ENCODE assay signal across 13 cellular contexts in the genomic region with DNA sequence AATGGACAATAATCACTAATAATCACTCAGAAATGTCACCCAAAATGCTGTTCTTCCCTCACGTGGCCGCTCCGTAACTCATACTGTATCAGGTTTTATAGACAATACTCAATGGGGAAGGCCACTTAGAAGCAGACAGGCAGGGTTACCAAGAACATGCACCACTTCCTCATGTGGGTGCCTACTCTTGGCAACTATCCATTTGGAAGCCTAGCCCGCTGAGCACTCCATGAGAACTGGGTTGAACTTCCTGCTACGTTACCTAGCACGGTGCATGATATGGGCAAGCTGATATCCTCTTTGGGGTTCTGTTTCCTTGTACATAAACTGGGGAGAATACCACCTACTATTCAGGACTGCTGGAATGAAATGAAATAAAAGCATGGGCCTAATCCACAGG. TPM values are rescaled to one million over a fixed set of nuclear protein-coding genes. Genes with fewer than 3 reads are reported as not detected.
DNase-seq lines count a peak whose midpoint lies in the region; ATAC-seq, FAIRE-seq and TF ChIP-seq lines count a peak whose summit lies in the region.
"Had no signal": no experiment of that assay in that cellular context is flagged by ENCODE, and none has a peak within 500 bp of the region (broad histone marks: within the 10 kb centered on the region; RNA-seq: fewer than 3 reads in every experiment).

No MANE protein-coding gene starts in this region.

- peak overlapping the region in 2 of 3 experiments; percentile 13 to 21; a peak in 2 of 7 replicates for H3K27ac Mint-ChIP-seq in H9
- H3K27ac Mint-ChIP-seq in activated T-helper 1 cell treated with anti-CD3 and anti-CD28 coated beads, Interleukin-12 subunit alpha, Interleukin-12 subunit beta, Interleukin-2, Interleukin-4 antibody, amounts not matched to agents 30 ng/mL and 10 ng/mL and 1 ng/mL, durations not matched to agents 14 hours and 24 hours and 36 hours, result no peak overlapping the region
- peak overlapping the region in 1 of 10 donors; percentile 57 for H3K27ac Mint-ChIP-seq in naive thymus-derived CD8-positive, alpha-beta T cell
- H3K27ac Mint-ChIP-seq: CD8-positive, alpha-beta T cell had no signal

- H3K23ac ChIP-seq in H9 (ENCODE audit: insufficient read length, low read depth, low read length), result no peak overlapping the region

- H3K79me1 ChIP-seq in H9 (ENCODE audit: insufficient read depth, low read depth, low read length, poor library complexity, severe bottlenecking), result peaks cover 4% of the 10 kb centered on the region

- no peak overlapping the region for H4K5ac ChIP-seq in H9 (ENCODE audit: insufficient read length, low read depth, low read length)

- intact Hi-C loops in activated T-helper 1 cell treated with anti-CD3 and anti-CD28 coated beads, Interleukin-12 subunit alpha, Interleukin-12 subunit beta, Interleukin-2, Interleukin-4 antibody, amounts not matched to agents 30 ng/mL and 10 ng/mL and 1 ng/mL, durations not matched to agents 14 hours and 24 hours and 36 hours (cut with micrococcal nuclease), result no loop called here

- H3K79me2 ChIP-seq in H9 (ENCODE audit: insufficient read depth, low read length) (no peaks in the 10 kb centered on the region), keratinocyte (ENCODE audit: control insufficient read depth, insufficient read depth, low read length) (peaks cover 23% of the 10 kb centered on the region)

- H3K23me2 ChIP-seq in H9 (ENCODE audit: insufficient read length, low read depth, low read length, poor library complexity, severe bottlenecking), result no peaks in the 10 kb centered on the region

- TF ChIP-seq POLR2A in Peyer's patch (IDR thresholded peaks at IDR 0.05), result no peak

- no peak overlapping the region for H2BK5ac ChIP-seq in H9 (ENCODE audit: insufficient read length, low read length)

- no peak overlapping the region for H3K18ac ChIP-seq in H9 (ENCODE audit: insufficient read length, low read depth, low read length)

- H3K27me3 Mint-ChIP-seq in H9 (ENCODE audit: low read depth), result no peaks in the 10 kb centered on the region
- no peaks in the 10 kb centered on the region for H3K27me3 Mint-ChIP-seq in activated T-helper 1 cell treated with anti-CD3 and anti-CD28 coated beads, Interleukin-12 subunit alpha, Interleukin-12 subunit beta, Interleukin-2, Interleukin-4 antibody, amounts not matched to agents 30 ng/mL and 10 ng/mL and 1 ng/mL, durations not matched to agents 14 hours and 24 hours and 36 hours (ENCODE audit: insufficient read depth)
- H3K27me3 Mint-ChIP-seq in naive thymus-derived CD8-positive, alpha-beta T cell, result no peaks in the 10 kb centered on the region

- H3K9me1 ChIP-seq in keratinocyte (ENCODE audit: control insufficient read depth, extremely low read depth, insufficient read depth, low read length), result no peaks in the 10 kb centered on the region

- H3K4me3 Mint-ChIP-seq in H9, result no peak overlapping the region
- H3K4me3 Mint-ChIP-seq in activated T-helper 1 cell treated with anti-CD3 and anti-CD28 coated beads, Interleukin-12 subunit alpha, Interleukin-12 subunit beta, Interleukin-2, Interleukin-4 antibody, amounts not matched to agents 30 ng/mL and 10 ng/mL and 1 ng/mL, durations not matched to agents 14 hours and 24 hours and 36 hours, result no peak overlapping the region
- H3K4me3 Mint-ChIP-seq in naive thymus-derived CD8-positive, alpha-beta T cell, result no peak overlapping the region
- H3K4me3 Mint-ChIP-seq: CD8-positive, alpha-beta T cell had no signal

- H3K9me3 ChIP-seq in H9 (ENCODE audit: control insufficient read depth, low read depth, low read length), result no peaks in the 10 kb centered on the region
- H3K9me3 ChIP-seq in Peyer's patch, result no peaks in the 10 kb centered on the region
- H3K9me3 ChIP-seq in keratinocyte (ENCODE audit: control insufficient read depth, low read depth, low read length), result no peaks in the 10 kb centered on the region
- H3K9me3 ChIP-seq: sigmoid colon, thoracic aorta had no signal

- dilution Hi-C loops in keratinocyte (cut with MboI; ENCODE audit: extremely low pct_ligation_motif_present, low sequenced_read_pairs), result no loop called here

- no peak overlapping the region for H2BK20ac ChIP-seq in H9 (ENCODE audit: low read depth, low read length, poor library complexity, severe bottlenecking)

- H3K4me1 ChIP-seq in H9 (ENCODE audit: insufficient read depth, low read length), result no peaks in the 10 kb centered on the region
- H3K4me1 ChIP-seq in Peyer's patch, result peaks cover 0 to 16% (median 3%) of the 10 kb centered on the region in 4 donors
- H3K4me1 ChIP-seq in keratinocyte (ENCODE audit: control insufficient read depth, extremely low read depth, insufficient read depth, low read length), result peaks cover 25% of the 10 kb centered on the region
- H3K4me1 ChIP-seq: sigmoid colon had no signal

- H2BK15ac ChIP-seq in H9 (ENCODE audit: low read depth, low read length), result no peak overlapping the region

- H3K27me3 ChIP-seq in H9 (ENCODE audit: insufficient read depth, low read length) (no peaks in the 10 kb centered on the region), Peyer's patch (no peaks in the 10 kb centered on the region), keratinocyte (ENCODE audit: control insufficient read depth, extremely low read depth, insufficient read depth, low read length) (no peaks in the 10 kb centered on the region)
- H3K27me3 ChIP-seq: sigmoid colon had no signal

- H2AFZ ChIP-seq in H9 (ENCODE audit: low read length) (no peak overlapping the region), keratinocyte (ENCODE audit: control insufficient read depth, low read length) (no peak overlapping the region)

- DNase-seq in H9 (no peak), Peyer's patch (peak in 1 of 3 donors; percentile 67), keratinocyte (ENCODE audit: low read depth, low spot score) (no peak), renal cortical epithelial cell (ENCODE audit: low read depth) (peak; percentile 46), A172 (ENCODE audit: low spot score) (no peak), coronary artery (ENCODE audit: low spot score) (no peak)
- DNase-seq in activated T-helper 1 cell treated with anti-CD3 and anti-CD28 coated beads, Interleukin-12 subunit alpha, Interleukin-12 subunit beta, Interleukin-2, Interleukin-4 antibody, amounts not matched to agents 30 ng/mL and 10 ng/mL and 1 ng/mL, durations not matched to agents 14 hours and 24 hours and 36 hours (ENCODE audit: low spot score), result no peak
- DNase-seq in naive thymus-derived CD8-positive, alpha-beta T cell, result no peak
- DNase-seq: activated CD4-positive, alpha-beta T cell treated with anti-CD3 and anti-CD28 coated beads for 4 hours; CD8-positive, alpha-beta T cell; NCI-H187 treated with DMSO at 0.1 percent for 48 hours; sigmoid colon had no signal

- H3K36me3 ChIP-seq in Peyer's patch, result peaks cover 0 to 44% (median 0%) of the 10 kb centered on the region in 3 donors
- peaks cover 7 to 17% of the 10 kb centered on the region in 2 experiments for H3K36me3 ChIP-seq in keratinocyte (ENCODE audit: control insufficient read depth in 2 of 2, extremely low read depth in 1 of 2, insufficient read depth in 2 of 2, low read length in 2 of 2)

- no peak overlapping the region for H2AK5ac ChIP-seq in H9 (ENCODE audit: insufficient read length, low read length)

- H3K4me2 ChIP-seq in H9 (ENCODE audit: insufficient read depth, insufficient read length, low read length) (no peak overlapping the region), keratinocyte (ENCODE audit: control insufficient read depth, extremely low read depth, insufficient read depth, low read depth, low read length) (no peak overlapping the region)

- H3K4ac ChIP-seq in H9 (ENCODE audit: low read depth, low read length), result no peak overlapping the region

- peaks cover 3 to 5% of the 10 kb centered on the region in 2 experiments; a peak in 4 of 5 replicates for H3K9me3 Mint-ChIP-seq in H9
- no peaks in the 10 kb centered on the region for H3K9me3 Mint-ChIP-seq in activated T-helper 1 cell treated with anti-CD3 and anti-CD28 coated beads, Interleukin-12 subunit alpha, Interleukin-12 subunit beta, Interleukin-2, Interleukin-4 antibody, amounts not matched to agents 30 ng/mL and 10 ng/mL and 1 ng/mL, durations not matched to agents 14 hours and 24 hours and 36 hours
- H3K9me3 Mint-ChIP-seq in naive thymus-derived CD8-positive, alpha-beta T cell, result no peaks in the 10 kb centered on the region
- H3K9me3 Mint-ChIP-seq: CD8-positive, alpha-beta T cell had no signal

- no peak overlapping the region for H3K4me3 ChIP-seq in Peyer's patch
- H3K4me3 ChIP-seq in keratinocyte (ENCODE audit: control insufficient read depth in 2 of 3, extremely low read depth in 1 of 3, insufficient read depth in 2 of 3, low read depth in 1 of 3, low read length in 3 of 3), result no peak overlapping the region
- H3K4me3 ChIP-seq in coronary artery, result no peak overlapping the region
- H3K4me3 ChIP-seq: sigmoid colon, thoracic aorta had no signal

- H4K91ac ChIP-seq in H9 (ENCODE audit: insufficient read length, low read depth, low read length), result no peak overlapping the region

- no peak overlapping the region for H3K9ac ChIP-seq in H9 (ENCODE audit: extremely low read depth, insufficient read length, low read length)
- H3K9ac ChIP-seq in keratinocyte (ENCODE audit: control insufficient read depth, extremely low read depth, insufficient read depth, low read length), result no peak overlapping the region

- no peak overlapping the region for H3T11ph ChIP-seq in H9 (ENCODE audit: low read length)

- ATAC-seq in naive thymus-derived CD8-positive, alpha-beta T cell, result no peak
- ATAC-seq: CD8-positive, alpha-beta T cell had no signal

- H3K14ac ChIP-seq in H9 (ENCODE audit: insufficient read depth, low read length), result no peak overlapping the region

- peak; percentile 83 for FAIRE-seq in keratinocyte (lab: Jason Lieb, UNC)

- H3K27ac ChIP-seq in H9 (ENCODE audit: insufficient read length, low read depth, low read length) (no peak overlapping the region), Peyer's patch (peak overlapping the region in 3 of 4 donors; percentile 42 to 60 (median 56)), keratinocyte (ENCODE audit: control insufficient read depth, insufficient read depth, low read length) (peak overlapping the region; percentile 21), coronary artery (no peak overlapping the region)
- H3K27ac ChIP-seq: sigmoid colon, thoracic aorta had no signal

- H4K8ac ChIP-seq in H9 (replicated peaks; ENCODE audit: insufficient read length, low read depth, low read length), result no peak overlapping the region

- H3K56ac ChIP-seq in H9 (ENCODE audit: insufficient read length, low read depth, low read length), result no peak overlapping the region

- POLR2A ChIA-PET in naive thymus-derived CD8-positive, alpha-beta T cell (lab: Charles Lee), result no interaction called here

- H4K20me1 ChIP-seq in H9 (ENCODE audit: control insufficient read depth, insufficient read depth, insufficient read length) (no peaks in the 10 kb centered on the region), keratinocyte (ENCODE audit: control insufficient read depth, extremely low read depth, insufficient read depth, low read length) (no peaks in the 10 kb centered on the region)

- no CpG with 5 or more reads among the region's 6 CpGs for WGBS in H9 (ENCODE audit: extremely low coverage, insufficient read length, low lambda C conversion rate)

- TF ChIP-seq CTCF in H9 (conservative IDR thresholded peaks at IDR 0.05), result no peak
- TF ChIP-seq CTCF in Peyer's patch (IDR thresholded peaks at IDR 0.05), result no peak
- TF ChIP-seq CTCF in keratinocyte (optimal IDR thresholded peaks at IDR 0.05 in 1 of 3, IDR thresholded peaks at IDR 0.05 in 1 of 3, conservative IDR thresholded peaks at IDR 0.05 in 1 of 3; ENCODE audit: extremely low read depth in 1 of 3, insufficient read depth in 2 of 3, low read length in 3 of 3), result no peak
- no peak for TF ChIP-seq CTCF in coronary artery (IDR thresholded peaks at IDR 0.05)

- H2BK12ac ChIP-seq in H9 (ENCODE audit: insufficient read length, low read depth, low read length), result no peak overlapping the region

- H2BK120ac ChIP-seq in H9 (ENCODE audit: low read depth, low read length, poor library complexity, severe bottlenecking), result no peak overlapping the region

- H3K4me1 Mint-ChIP-seq in H9, result peaks cover 0 to 2% of the 10 kb centered on the region in 2 experiments; a peak in 1 of 4 replicates
- H3K4me1 Mint-ChIP-seq in activated T-helper 1 cell treated with anti-CD3 and anti-CD28 coated beads, Interleukin-12 subunit alpha, Interleukin-12 subunit beta, Interleukin-2, Interleukin-4 antibody, amounts not matched to agents 30 ng/mL and 10 ng/mL and 1 ng/mL, durations not matched to agents 14 hours and 24 hours and 36 hours (ENCODE audit: low read depth), result no peaks in the 10 kb centered on the region
- H3K4me1 Mint-ChIP-seq in naive thymus-derived CD8-positive, alpha-beta T cell, result peaks cover 0 to 11% (median 3%) of the 10 kb centered on the region in 4 donors

- H3K36me3 Mint-ChIP-seq in H9 (ENCODE audit: insufficient read depth in 1 of 3, low read depth in 3 of 3), result peaks cover 16 to 45% (median 42%) of the 10 kb centered on the region in 3 experiments
- peaks cover 39% of the 10 kb centered on the region for H3K36me3 Mint-ChIP-seq in activated T-helper 1 cell treated with anti-CD3 and anti-CD28 coated beads, Interleukin-12 subunit alpha, Interleukin-12 subunit beta, Interleukin-2, Interleukin-4 antibody, amounts not matched to agents 30 ng/mL and 10 ng/mL and 1 ng/mL, durations not matched to agents 14 hours and 24 hours and 36 hours (ENCODE audit: low read depth)
- H3K36me3 Mint-ChIP-seq in naive thymus-derived CD8-positive, alpha-beta T cell, result peaks cover 26 to 88% (median 51%) of the 10 kb centered on the region in 3 donors

RNA-seq across cellular contexts. Expression of gene DAP, which starts 14.3 kb away (rescaled TPM):
- total RNA-seq in H9 (2021), result 46.7 and 47.2 TPM in 2 replicates
- total RNA-seq in Peyer's patch, result 100 to 1,000 TPM in 2 of 4 donors, 10 to 100 TPM in 2; 52.0 to 138 (median 111) TPM
- polyA plus RNA-seq in keratinocyte, result 18.0 to 88.6 TPM (median 30.4 TPM) in 3 replicates
- polyA plus RNA-seq in keratinocyte (2011; ENCODE audit: low read depth), result 17.5 TPM
- 50.2 and 56.9 TPM in 2 replicates for polyA plus RNA-seq in keratinocyte (2011; cell fraction: cytosol; rRNA removed)
- 19.7 and 22.4 TPM in 2 replicates for polyA plus RNA-seq in keratinocyte (2011; cell fraction: nucleus; rRNA removed)
- 19.1 and 76.4 TPM in 2 replicates for polyA plus RNA-seq in keratinocyte (2012; ENCODE audit: low replicate concordance)
- 22.5 to 88.0 TPM (median 39.7 TPM) in 3 replicates for polyA minus RNA-seq in keratinocyte
- polyA minus RNA-seq in keratinocyte (2011; cell fraction: cytosol; rRNA and poly(A)+ RNA removed), result 35.3 TPM
- 6.8 and 18.4 TPM in 2 replicates for polyA minus RNA-seq in keratinocyte (2011; cell fraction: nucleus; rRNA and poly(A)+ RNA removed)
- 42.0 and 88.9 TPM in 2 replicates for total RNA-seq in renal cortical epithelial cell
- total RNA-seq in A172 (2014; rRNA removed; shearing (Covaris generic)), result 26.0 and 27.9 TPM in 2 replicates
- total RNA-seq in activated T-helper 1 cell treated with anti-CD3 and anti-CD28 coated beads, Interleukin-12 subunit alpha, Interleukin-12 subunit beta, Interleukin-2, Interleukin-4 antibody, amounts not matched to agents 30 ng/mL and 10 ng/mL and 1 ng/mL, durations not matched to agents 14 hours and 24 hours and 36 hours, result 62.6 and 64.7 TPM in 2 replicates
- total RNA-seq in naive thymus-derived CD8-positive, alpha-beta T cell, result 10 to 100 TPM; 31.0 to 32.3 TPM
- polyA plus RNA-seq in naive thymus-derived CD8-positive, alpha-beta T cell, result 10 to 100 TPM; 42.7 to 71.9 (median 53.0) TPM

Comparison
In these comparisons a context has a peak if more than half of its experiments do, and no peak if none do; other contexts are left out.
1. H3K27ac ChIP-seq: peak in Peyer's patch (3 of 4) and keratinocyte (single experiment); none in H9 (single experiment) and coronary artery (0 of 2).